ENCODE assay signal across 15 cellular contexts in the genomic region with DNA sequence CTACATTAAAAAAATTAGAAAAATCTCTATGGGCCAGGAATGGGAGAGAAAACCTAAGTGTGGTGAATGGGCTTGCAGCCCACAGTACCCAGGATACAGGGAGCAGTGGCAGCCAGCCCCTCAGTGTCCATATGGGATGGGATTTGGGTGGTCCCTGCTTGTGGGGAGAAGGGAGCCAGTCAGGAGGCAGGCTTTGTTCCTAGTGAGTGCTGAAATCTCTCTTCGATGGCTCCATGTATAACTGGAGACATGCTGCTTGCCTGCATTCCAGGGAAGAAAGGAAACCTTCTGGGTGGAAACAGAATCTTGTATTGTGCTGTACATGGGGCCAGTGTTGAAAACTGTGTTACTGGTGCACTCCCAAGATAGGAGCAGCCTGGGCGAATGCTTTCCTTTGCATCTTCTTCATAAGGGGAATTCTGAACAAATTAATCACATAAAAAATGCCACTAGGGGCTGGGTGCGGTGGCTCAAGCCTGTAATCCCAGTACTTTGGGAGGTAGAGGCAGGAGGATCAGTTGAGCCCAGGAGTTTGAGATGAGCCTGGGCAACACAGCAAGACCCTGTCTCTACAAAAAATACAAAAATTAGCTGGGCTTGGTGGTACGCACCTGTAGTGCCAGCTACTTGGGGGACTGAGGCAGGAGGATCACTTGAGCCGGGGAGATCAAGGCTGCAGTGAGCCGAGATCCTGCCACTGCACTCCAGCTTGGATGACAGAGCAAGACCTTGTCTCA. TPM values are rescaled to one million over a fixed set of nuclear protein-coding genes. Genes with fewer than 3 reads are reported as not detected.
A peak's percentile ranks its signal among the peaks of the same experiment; 100 is the strongest.
DNase-seq lines count a peak whose midpoint lies in the region; TF ChIP-seq lines count a peak whose summit lies in the region.
"Had no signal": no experiment of that assay in that cellular context is flagged by ENCODE, and none has a peak within 500 bp of the region (broad histone marks: within the 10 kb centered on the region; RNA-seq: fewer than 3 reads in every experiment).

No MANE protein-coding gene starts in this region.

- peak; percentile 65 for DNase-seq in neural progenitor cell (ENCODE audit: low spot score)
- no peak for DNase-seq in DMS53 (lab: John Stamatoyannopoulos, UW)
- DNase-seq in NCI-H345 treated with DMSO at 0.1 percent for 48 hours (lab: John Stamatoyannopoulos, UW; ENCODE audit: unreplicated experiment): no peak
- no peak for DNase-seq in Peyer's patch
- no peak for DNase-seq in nucleus accumbens (lab: John Stamatoyannopoulos, UW)
- DNase-seq: activated naive CD8-positive, alpha-beta T cell treated with anti-CD3 and anti-CD28 coated beads, Interleukin-2, amount 10 ng/mL, durations not matched to agents 7 days and 5 days; naive B cell; NCI-H2081; NCI-H774; RPMI8226; T-helper 17 cell had no signal

- H3K4me3 Mint-ChIP-seq in neural progenitor cell: no peak overlapping the region
- H3K4me3 Mint-ChIP-seq: activated naive CD8-positive, alpha-beta T cell treated with anti-CD3 and anti-CD28 coated beads, Interleukin-2, amount 10 ng/mL, durations not matched to agents 7 days and 5 days; T-helper 17 cell had no signal

- H3K27ac ChIP-seq in 22Rv1: peak overlapping the region; percentile 40; the same call in 1 of the 2 replicates
- H3K27ac ChIP-seq in HUES64 (ENCODE audit: low read depth, low read length): peak overlapping the region; percentile 39
- H3K27ac ChIP-seq in ectodermal cell (ENCODE audit: insufficient read depth, low read depth, low read length, poor library complexity, severe bottlenecking): peak overlapping the region; percentile 70
- H3K27ac ChIP-seq in neural progenitor cell: peak overlapping the region; percentile 53
- H3K27ac ChIP-seq in Peyer's patch: no peak overlapping the region
- H3K27ac ChIP-seq: testis had no signal

- peak overlapping the region; percentile 32; the same call in 1 of the 2 replicates for H3K9ac ChIP-seq in HUES64 (ENCODE audit: low read depth, low read length)
- H3K9ac ChIP-seq in neural progenitor cell: no peak overlapping the region

- WGBS in HUES64: 83% methylated on average over 6 of the region's 6 CpGs
- whole genome bisulfite sequencing in ectodermal cell, 2 experiments: 75 to 79% methylated on average over 6 of the region's 6 CpGs

- no peaks in the 10 kb centered on the region; the same call in 1 of the 2 replicates for H3K36me3 ChIP-seq in HUES64 (ENCODE audit: insufficient read depth, low read length)
- H3K36me3 ChIP-seq in ectodermal cell (ENCODE audit: control insufficient read depth, insufficient read depth, low read length): no peaks in the 10 kb centered on the region
- H3K36me3 ChIP-seq in neural progenitor cell: no peaks in the 10 kb centered on the region
- no peaks in the 10 kb centered on the region for H3K36me3 ChIP-seq in Peyer's patch

- no peaks in the 10 kb centered on the region for H4K20me1 ChIP-seq in neural progenitor cell (ENCODE audit: low read depth)

- peaks cover 13% of the 10 kb centered on the region for H3F3A ChIP-seq in neural progenitor cell (ENCODE audit: low read depth)

- H3K9me3 ChIP-seq in HUES64 (ENCODE audit: insufficient read depth, low read depth, low read length) (no peaks in the 10 kb centered on the region), ectodermal cell (ENCODE audit: control insufficient read depth, low read length) (no peaks in the 10 kb centered on the region), neural progenitor cell (ENCODE audit: low read depth) (no peaks in the 10 kb centered on the region), Peyer's patch (no peaks in the 10 kb centered on the region)
- H3K9me3 ChIP-seq: testis had no signal

- H3K27me3 ChIP-seq in HUES64 (ENCODE audit: insufficient read depth, low read length): no peaks in the 10 kb centered on the region
- H3K27me3 ChIP-seq in ectodermal cell (ENCODE audit: control insufficient read depth, insufficient read depth, low read length, poor library complexity, severe bottlenecking): no peaks in the 10 kb centered on the region
- H3K27me3 ChIP-seq in neural progenitor cell: no peaks in the 10 kb centered on the region
- no peaks in the 10 kb centered on the region for H3K27me3 ChIP-seq in Peyer's patch
- H3K27me3 ChIP-seq: testis had no signal

- H2AFZ ChIP-seq in neural progenitor cell (replicated peaks): peak overlapping the region; percentile 19

- no peaks in the 10 kb centered on the region for H3K79me2 ChIP-seq in neural progenitor cell (ENCODE audit: low read depth)

- peak overlapping the region; percentile 64 for H3K4me2 ChIP-seq in neural progenitor cell

- peaks cover 5% of the 10 kb centered on the region for H3K36me3 Mint-ChIP-seq in neural progenitor cell
- H3K36me3 Mint-ChIP-seq: activated naive CD8-positive, alpha-beta T cell treated with anti-CD3 and anti-CD28 coated beads, Interleukin-2, amount 10 ng/mL, durations not matched to agents 7 days and 5 days; naive B cell had no signal

- no peaks in the 10 kb centered on the region for H3K27me3 Mint-ChIP-seq in neural progenitor cell (ENCODE audit: insufficient read depth, low read depth)

- H3K4me3 ChIP-seq in HUES64 (ENCODE audit: low read length) (peak overlapping the region; percentile 13; the same call in 1 of the 2 replicates), ectodermal cell (ENCODE audit: insufficient read depth, low read depth, low read length) (no peak overlapping the region), neural progenitor cell (peak overlapping the region; percentile 4), Peyer's patch (no peak overlapping the region)
- H3K4me3 ChIP-seq: testis had no signal

- TF ChIP-seq CTCF in 22Rv1 (IDR thresholded peaks at IDR 0.05) (no peak), neural progenitor cell (IDR thresholded peaks at IDR 0.05) (no peak), Peyer's patch (IDR thresholded peaks at IDR 0.05) (no peak)

- TF ChIP-seq POLR2A in Peyer's patch (IDR thresholded peaks at IDR 0.05): no peak

- H3K9me3 Mint-ChIP-seq in neural progenitor cell: no peaks in the 10 kb centered on the region
- H3K9me3 Mint-ChIP-seq: activated naive CD8-positive, alpha-beta T cell treated with anti-CD3 and anti-CD28 coated beads, Interleukin-2, amount 10 ng/mL, durations not matched to agents 7 days and 5 days had no signal

- H3K4me1 ChIP-seq in HUES64 (ENCODE audit: insufficient read depth, low read length) (peaks cover 18% of the 10 kb centered on the region), ectodermal cell (ENCODE audit: control insufficient read depth, insufficient read depth, low read length) (peaks cover 22% of the 10 kb centered on the region), neural progenitor cell (peaks cover 22% of the 10 kb centered on the region), Peyer's patch (peaks cover 0 to 13% (median 0%) of the 10 kb centered on the region in 4 donors)

- peak overlapping the region; percentile 85 for H3K27ac Mint-ChIP-seq in neural progenitor cell
- H3K27ac Mint-ChIP-seq: activated naive CD8-positive, alpha-beta T cell treated with anti-CD3 and anti-CD28 coated beads, Interleukin-2, amount 10 ng/mL, durations not matched to agents 7 days and 5 days; T-helper 17 cell had no signal

- peaks cover 21% of the 10 kb centered on the region for H3K4me1 Mint-ChIP-seq in neural progenitor cell
- H3K4me1 Mint-ChIP-seq: activated naive CD8-positive, alpha-beta T cell treated with anti-CD3 and anti-CD28 coated beads, Interleukin-2, amount 10 ng/mL, durations not matched to agents 7 days and 5 days; naive B cell had no signal

RNA-seq across cellular contexts. Expression of a gene that starts 36.0 kb away (rescaled TPM):
- 15.8 TPM for polyA plus RNA-seq in HUES64 (2013, experiment 1 of 2)
- polyA plus RNA-seq in HUES64 (2013, experiment 2 of 2): 22.9 TPM
- 32.6 TPM for polyA plus RNA-seq in ectodermal cell (2013, experiment 1 of 4)
- 37.4 TPM for polyA plus RNA-seq in ectodermal cell (2013, experiment 2 of 4)
- 34.2 TPM for polyA plus RNA-seq in ectodermal cell (2013, experiment 3 of 4)
- 41.5 TPM for polyA plus RNA-seq in ectodermal cell (2013, experiment 4 of 4)
- total RNA-seq in neural progenitor cell (ENCODE audit: low replicate concordance): 29.5 and 68.9 TPM in 2 replicates
- total RNA-seq in Peyer's patch: 1 to 10 TPM in 3 of 4 donors, under 1 TPM in 1; 0.18 to 5.0 (median 4.0) TPM
- total RNA-seq: T-helper 17 cell had no signal

RNA-seq across cellular contexts. Expression of a gene that starts 41.6 kb away (rescaled TPM):
- polyA plus RNA-seq in HUES64 (2013, experiment 1 of 2): 24.9 TPM
- 26.4 TPM for polyA plus RNA-seq in HUES64 (2013, experiment 2 of 2)
- 29.1 TPM for polyA plus RNA-seq in ectodermal cell (2013, experiment 1 of 4)
- 33.0 TPM for polyA plus RNA-seq in ectodermal cell (2013, experiment 2 of 4)
- 26.3 TPM for polyA plus RNA-seq in ectodermal cell (2013, experiment 3 of 4)
- polyA plus RNA-seq in ectodermal cell (2013, experiment 4 of 4): 33.2 TPM
- total RNA-seq in neural progenitor cell (ENCODE audit: low replicate concordance): 11.7 and 22.0 TPM in 2 replicates
- total RNA-seq in Peyer's patch: 10 to 100 TPM in 3 of 4 donors, 1 to 10 TPM in 1; 9.3 to 31.4 (median 19.1) TPM

Comparison
In these comparisons a context has a peak if more than half of its experiments do, and no peak if none do; other contexts are left out.
1. H3K27ac ChIP-seq: peak in 22Rv1 (single experiment), HUES64 (single experiment), ectodermal cell (single experiment) and neural progenitor cell (single experiment); none in Peyer's patch (0 of 4).
2. H3K4me3 ChIP-seq: peak in HUES64 (single experiment) and neural progenitor cell (single experiment); none in ectodermal cell (single experiment) and Peyer's patch (0 of 4).